Comparison of ENCODE assay signal across 14 cellular contexts in the genomic region with DNA sequence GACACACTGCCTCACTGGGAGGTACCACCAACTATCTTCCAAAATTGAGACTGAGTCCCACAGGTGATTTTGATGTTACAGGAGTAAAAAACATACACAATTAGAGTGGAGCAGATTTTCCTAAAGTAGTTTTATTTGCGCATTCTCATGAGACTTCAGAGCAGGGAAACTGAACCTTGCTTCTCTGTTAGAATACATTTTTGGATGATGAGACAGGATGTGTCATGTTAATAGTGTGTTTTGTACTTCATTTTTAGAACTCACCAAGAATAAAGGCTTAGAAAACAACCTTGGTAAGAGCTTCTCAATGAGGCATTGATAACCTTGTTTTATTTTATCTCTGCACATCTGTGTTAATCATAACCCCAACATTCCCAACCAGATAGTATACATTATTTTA.
"Had no signal": no experiment of that assay in that cellular context is flagged by ENCODE, and none has a peak within 500 bp of the region (broad histone marks: within the 10 kb centered on the region; RNA-seq: fewer than 3 reads in every experiment).

No MANE protein-coding gene starts in this region.

- ATAC-seq: pancreas; right cardiac atrium; stimulated activated memory B cell treated with anti-CD40 and anti-IgM and Interleukin-4, amounts not matched to agents 10 μg/mL and 1 μg/mL and 100 μg/mL, for 72 hours had no signal

- H3K36me3 ChIP-seq: pancreas, tibial artery, upper lobe of left lung, uterus had no signal

- H3K4me2 ChIP-seq: hepatocyte had no signal

- H3K27me3 ChIP-seq: dorsolateral prefrontal cortex, hepatocyte, pancreas, tibial artery, upper lobe of left lung, uterus had no signal

- H3K79me2 ChIP-seq: hepatocyte had no signal

- H3K9me3 ChIP-seq: pancreas, tibial artery, uterus had no signal

- H2AFZ ChIP-seq: hepatocyte had no signal

- H3K4me1 ChIP-seq: pancreas, tibial artery, upper lobe of left lung, uterus had no signal

- H3K27ac ChIP-seq: dorsolateral prefrontal cortex, hepatocyte, pancreas, tibial artery, upper lobe of left lung, uterus had no signal

- DNase-seq: cortex of kidney; dorsolateral prefrontal cortex; effector CD8-positive, alpha-beta T cell; mesendoderm; naive B cell; occipital lobe; pancreas; right cardiac atrium; stimulated activated CD4-positive, alpha-beta T cell treated with anti-CD3 and anti-CD28 coated beads, Interleukin-4, amount 100 ng/mL, for 24 hours; tibial artery; upper lobe of left lung; uterus had no signal

- H3K4me3 ChIP-seq: dorsolateral prefrontal cortex, hepatocyte, pancreas, tibial artery, upper lobe of left lung, uterus had no signal
